1 cellular context compared by ENCODE assay signal in the genomic region with DNA sequence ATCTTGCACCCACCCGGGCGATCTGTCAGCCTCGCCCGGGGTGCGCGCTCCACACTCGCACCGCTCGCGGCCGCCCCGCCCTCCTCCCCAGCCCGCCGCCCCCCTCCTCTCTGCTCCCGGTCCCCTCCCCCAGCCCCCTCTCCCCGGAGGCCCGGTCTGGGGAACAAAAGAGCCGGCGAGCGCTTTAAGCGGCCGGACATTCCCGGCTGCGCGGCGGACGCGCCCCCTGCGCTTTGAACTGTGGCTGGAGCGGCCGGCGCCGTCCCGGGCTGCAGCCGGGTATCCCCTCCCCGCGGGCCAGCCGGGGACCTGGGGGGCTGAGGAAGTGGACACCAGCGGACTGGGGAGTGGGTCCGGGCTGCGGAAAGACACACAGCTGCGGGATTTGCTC.
TF ChIP-seq lines count a peak whose summit lies in the region.

IGDCC3 (minus strand) TSS at position 27 of the 391 bp plus-strand sequence. CDS start 214 bp downstream, outside the sequence.

TF ChIP-seq in GM12878, 131 proteins besides CTCF, POLR2A, EP300 and RAD21 (continued from another document):
- TF ChIP-seq NFIC (IDR thresholded peaks at IDR 0.05; ENCODE audit: low read depth, low read length) (no peak), JUND (IDR thresholded peaks at IDR 0.05; ENCODE audit: low read depth, low read length) (no peak)
